Comparison of ENCODE assay signal across 8 cellular contexts in the genomic region with DNA sequence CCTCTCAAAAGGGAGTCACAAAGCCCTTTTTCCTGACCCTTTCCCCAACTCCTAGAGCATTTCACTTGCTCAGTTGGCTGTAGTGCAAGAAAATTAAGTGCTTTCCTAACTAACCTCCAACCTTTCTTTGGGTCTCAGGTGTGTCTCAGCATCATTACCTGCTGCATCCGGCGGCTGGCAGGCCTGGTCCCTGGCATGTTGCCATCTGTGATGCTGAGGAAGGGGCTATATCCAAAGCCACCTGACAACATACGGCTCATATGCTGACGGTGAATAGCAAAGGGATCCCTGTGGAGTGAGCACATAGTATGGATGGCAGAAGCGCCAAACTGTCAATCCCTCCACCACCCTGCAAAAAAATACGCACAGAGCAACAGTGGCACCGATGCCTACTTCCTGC. TPM values are rescaled to one million over a fixed set of nuclear protein-coding genes. Genes with fewer than 3 reads are reported as not detected.
DNase-seq lines count a peak whose midpoint lies in the region; ATAC-seq and TF ChIP-seq lines count a peak whose summit lies in the region.

No MANE protein-coding gene starts in this region.

- peaks cover 5 to 38% of the 10 kb centered on the region in 2 donors for H3K4me1 Mint-ChIP-seq in natural killer cell

- H3K9me3 ChIP-seq in BE2C, result no peaks in the 10 kb centered on the region
- no peaks in the 10 kb centered on the region for H3K9me3 ChIP-seq in Karpas-422 (ENCODE audit: low read length)

- peak overlapping the region; percentile 95 for H3K4me3 Mint-ChIP-seq in natural killer cell

- DNase-seq in BE2C, result no peak
- DNase-seq in Karpas-422, result no peak
- no peak for DNase-seq in choroid plexus epithelial cell (ENCODE audit: low read depth)
- no peak for DNase-seq in natural killer cell
- no peak for DNase-seq in SW 1271 (lab: John Stamatoyannopoulos, UW)

- H2AFZ ChIP-seq in Karpas-422 (ENCODE audit: low read length), result no peak overlapping the region

- H3K36me3 ChIP-seq in BE2C (peaks cover 43% of the 10 kb centered on the region), Karpas-422 (ENCODE audit: insufficient read depth, low read length) (peaks cover 18% of the 10 kb centered on the region)

- H3K4me2 ChIP-seq in Karpas-422 (ENCODE audit: low read depth, low read length, poor library complexity, severe bottlenecking), result peak overlapping the region; percentile 92

- H3K4me3 ChIP-seq in BE2C (ENCODE audit: low read depth, low read length), result peak overlapping the region; percentile 96
- peak overlapping the region; percentile 97 for H3K4me3 ChIP-seq in Karpas-422 (ENCODE audit: low read length)
- peak overlapping the region; percentile 97 for H3K4me3 ChIP-seq in choroid plexus epithelial cell (ENCODE audit: low read depth, low read length)

- no peaks in the 10 kb centered on the region for H3K9me3 Mint-ChIP-seq in natural killer cell

- H4K20me1 ChIP-seq in Karpas-422 (ENCODE audit: insufficient read depth, low read depth, low read length), result peaks cover 8% of the 10 kb centered on the region

- no peaks in the 10 kb centered on the region for H3K9me2 ChIP-seq in Karpas-422 (replicated peaks; ENCODE audit: insufficient read depth, low read length)

- H3K4me1 ChIP-seq in BE2C, result peaks cover 12% of the 10 kb centered on the region
- H3K4me1 ChIP-seq in Karpas-422 (ENCODE audit: low read length), result peaks cover 20% of the 10 kb centered on the region

- H3K27me3 ChIP-seq in BE2C (no peaks in the 10 kb centered on the region), Karpas-422 (ENCODE audit: low read length) (no peaks in the 10 kb centered on the region)

- peak overlapping the region; percentile 95 to 97 for H3K27ac Mint-ChIP-seq in natural killer cell

- peaks cover 0 to 6% of the 10 kb centered on the region in 2 donors for H3K27me3 Mint-ChIP-seq in natural killer cell (ENCODE audit: low read depth in 2 of 2)

- peak overlapping the region; percentile 99 for H3K9ac ChIP-seq in Karpas-422 (ENCODE audit: low read length)

- intact Hi-C loops in natural killer cell (cut with micrococcal nuclease), result loop anchor here (2.0 to 5.0 kb wide), 3 partner anchors 76 to 144 kb away; a partner anchor contains a TSS

- peak overlapping the region; percentile 96; the same call in 1 of the 2 replicates for H3K27ac ChIP-seq in Karpas-422 (ENCODE audit: low read length)

- TF ChIP-seq CTCF in BE2C (IDR thresholded peaks at IDR 0.05; ENCODE audit: low read depth, low read length) (no peak), choroid plexus epithelial cell (conservative IDR thresholded peaks at IDR 0.05; ENCODE audit: low read depth, low read length) (no peak), natural killer cell (IDR thresholded peaks at IDR 0.05) (no peak)

- ATAC-seq in natural killer cell (no peak), HG03342 (IDR thresholded peaks at IDR 0.05; ENCODE audit: unreplicated experiment) (no peak), HG02763 (IDR thresholded peaks at IDR 0.05; ENCODE audit: unreplicated experiment) (no peak), GM21515 (IDR thresholded peaks at IDR 0.05; ENCODE audit: unreplicated experiment) (no peak)

- peaks cover 17% of the 10 kb centered on the region for H3K79me2 ChIP-seq in Karpas-422 (ENCODE audit: low read length)

- peaks cover 14% of the 10 kb centered on the region for H3K36me3 Mint-ChIP-seq in natural killer cell

RNA-seq across cellular contexts. Expression of a gene that starts 1.2 kb away (rescaled TPM):
- 486 TPM for polyA plus RNA-seq in BE2C (2012; ENCODE audit: insufficient read depth, insufficient read length, low read depth)
- total RNA-seq in Karpas-422 (2014; rRNA removed; shearing (Covaris generic); ENCODE audit: low replicate concordance), result 183 and 263 TPM in 2 replicates
- 100 to 1,000 TPM; 114 to 117 (median 116) TPM for total RNA-seq in natural killer cell

RNA-seq across cellular contexts. Expression of a gene that starts 14.4 kb away (rescaled TPM):
- polyA plus RNA-seq in BE2C (2012; ENCODE audit: insufficient read depth, insufficient read length, low read depth), result 888 TPM
- total RNA-seq in Karpas-422 (2014; rRNA removed; shearing (Covaris generic); ENCODE audit: low replicate concordance), result 5.0 and 7.3 TPM in 2 replicates
- total RNA-seq in natural killer cell, result 10 to 100 TPM in 1 of 3 donors, 1 to 10 TPM in 2; 2.3 to 33.2 (median 2.8) TPM

RNA-seq across cellular contexts. Expression of a gene that starts 20.6 kb away (rescaled TPM):
- polyA plus RNA-seq in BE2C (2012; ENCODE audit: insufficient read depth, insufficient read length, low read depth), result 2.0 TPM
- total RNA-seq in Karpas-422 (2014; rRNA removed; shearing (Covaris generic); ENCODE audit: low replicate concordance), result 0.22 and 0.32 TPM in 2 replicates
- 1 to 10 TPM in 1 of 3 donors, under 1 TPM in 2; 0.36 to 7.6 (median 0.78) TPM for total RNA-seq in natural killer cell

RNA-seq across cellular contexts. Expression of a gene that starts 27.9 kb away (rescaled TPM):
- polyA plus RNA-seq in BE2C (2012; ENCODE audit: insufficient read depth, insufficient read length, low read depth), result 335 TPM
- total RNA-seq in Karpas-422 (2014; rRNA removed; shearing (Covaris generic); ENCODE audit: low replicate concordance), result 39.2 and 42.9 TPM in 2 replicates
- 10 to 100 TPM; 23.5 to 29.8 (median 28.9) TPM for total RNA-seq in natural killer cell

RNA-seq across cellular contexts. Expression of a gene that starts 37.6 kb away (rescaled TPM):
- polyA plus RNA-seq in BE2C (2012; ENCODE audit: insufficient read depth, insufficient read length, low read depth), result 0.52 TPM
- not detected in 2 replicates for total RNA-seq in Karpas-422 (2014; rRNA removed; shearing (Covaris generic); ENCODE audit: low replicate concordance)
- total RNA-seq in natural killer cell, result 10 to 100 TPM in 1 of 3 donors, 1 to 10 TPM in 2; 8.5 to 10.1 (median 9.8) TPM
